Comparison of ENCODE assay signal across 9 cellular contexts in genomic region chr11:67584881-67585873, GRCh38. TPM values are rescaled to one million over a fixed set of nuclear protein-coding genes. Genes with fewer than 3 reads are reported as not detected.
DNase-seq lines count a peak whose midpoint lies in the region; ATAC-seq and TF ChIP-seq lines count a peak whose summit lies in the region.
"Had no signal": no experiment of that assay in that cellular context is flagged by ENCODE, and none has a peak within 500 bp of the region (broad histone marks: within the 10 kb centered on the region; RNA-seq: fewer than 3 reads in every experiment).

No MANE protein-coding gene starts in this region.

- POLR2A ChIA-PET in CD4-positive, alpha-beta T cell (lab: Charles Lee) = interaction anchor here (1.1 to 3.4 kb wide), 3 partner anchors 29 to 74 kb away, joined by 3 to 16 read pairs (median 16); partner anchors contain the start of gene NUDT8

- H3K36me3 ChIP-seq in ectodermal cell (ENCODE audit: control insufficient read depth, insufficient read depth, low read length) = peaks cover 12% of the 10 kb centered on the region
- peaks cover 27% of the 10 kb centered on the region for H3K36me3 ChIP-seq in neuron (ENCODE audit: insufficient read depth, low read length)

- CTCF ChIA-PET in CD4-positive, alpha-beta T cell (lab: Charles Lee) = interaction anchor here (1.6 to 2.5 kb wide), 2 partner anchors 22 to 44 kb away, joined by 4 to 9 read pairs; partner anchors contain the start of genes NDUFV1 and NUDT8

- H3K27ac Mint-ChIP-seq in CD4-positive, alpha-beta T cell = peak overlapping the region; percentile 85

- in situ Hi-C loops in GM13976 (cut with MboI; ENCODE audit: low sequenced_read_pairs, unreplicated experiment) = no loop called here

- H3K9me3 ChIP-seq in CD4-positive, alpha-beta T cell (ENCODE audit: control insufficient read depth, low read length) = no peaks in the 10 kb centered on the region
- H3K9me3 ChIP-seq in ectodermal cell (ENCODE audit: control insufficient read depth, low read length) = no peaks in the 10 kb centered on the region
- H3K9me3 ChIP-seq in neuron (ENCODE audit: low read length) = no peaks in the 10 kb centered on the region

- H3K4me3 ChIP-seq in NB4 (ENCODE audit: low read depth, low read length) (peak overlapping the region; percentile 80), ectodermal cell (ENCODE audit: insufficient read depth, low read depth, low read length) (peak overlapping the region; percentile 78), neuron (ENCODE audit: low read length) (peak overlapping the region; percentile 83)

- intact Hi-C loops in CD4-positive, alpha-beta T cell (cut with DNase I, micrococcal nuclease) = loop anchor here in 1 of 2 experiments (1.0 to 5.0 kb wide), 2 partner anchors 21 to 73 kb away; partner anchors contain the start of gene NDUFV1

- H3K4me1 ChIP-seq in ectodermal cell (ENCODE audit: control insufficient read depth, insufficient read depth, low read length) (peaks cover 13% of the 10 kb centered on the region), neuron (ENCODE audit: insufficient read depth, low read length) (peaks cover 33% of the 10 kb centered on the region)

- no peak for DNase-seq in CD4-positive, alpha-beta T cell
- DNase-seq in NB4 (ENCODE audit: low read depth) = no peak
- DNase-seq in GM13976 (ENCODE audit: low spot score) = no peak
- no peak for DNase-seq in medulla oblongata (ENCODE audit: extremely low spot score)
- DNase-seq in ecto neural progenitor cell (ENCODE audit: low spot score) = no peak
- no peak for DNase-seq in stimulated activated CD8-positive, alpha-beta memory T cell treated with anti-CD3 and anti-CD28 coated beads, Interleukin-4, amount 100 ng/mL, for 48 hours

- TF ChIP-seq CTCF in CD4-positive, alpha-beta T cell (IDR thresholded peaks at IDR 0.05) = no peak
- no peak for TF ChIP-seq CTCF in NB4 (IDR thresholded peaks at IDR 0.05; ENCODE audit: low read depth, low read length)
- TF ChIP-seq CTCF in GM13976 (IDR thresholded peaks at IDR 0.05; ENCODE audit: borderline replicate concordance, control extremely low read depth, extremely low read depth, insufficient read depth, missing control alignments) = no peak

- H3K4me1 Mint-ChIP-seq in CD4-positive, alpha-beta T cell (ENCODE audit: low read depth) = peaks cover 35% of the 10 kb centered on the region

- no peaks in the 10 kb centered on the region for H3K27me3 ChIP-seq in CD4-positive, alpha-beta T cell (ENCODE audit: control insufficient read depth, insufficient read depth, low read length)
- H3K27me3 ChIP-seq in ectodermal cell (ENCODE audit: control insufficient read depth, insufficient read depth, low read length, poor library complexity, severe bottlenecking) (peaks cover 13% of the 10 kb centered on the region), neuron (ENCODE audit: insufficient read depth, low read length) (no peaks in the 10 kb centered on the region)

- H3K27me3 Mint-ChIP-seq in CD4-positive, alpha-beta T cell = no peaks in the 10 kb centered on the region

- no peak for ATAC-seq in CD4-positive, alpha-beta T cell (ENCODE audit: poor library complexity)

- peaks cover 6% of the 10 kb centered on the region for H3K36me3 Mint-ChIP-seq in CD4-positive, alpha-beta T cell (ENCODE audit: low read depth)

- no peak overlapping the region for H3K27ac ChIP-seq in CD4-positive, alpha-beta T cell (ENCODE audit: low read depth, low read length)
- no peak overlapping the region for H3K27ac ChIP-seq in ectodermal cell (ENCODE audit: insufficient read depth, low read depth, low read length, poor library complexity, severe bottlenecking)

- no peak for TF ChIP-seq POLR2A in NB4 (IDR thresholded peaks at IDR 0.05; ENCODE audit: extremely low read depth, insufficient read length)

- peak overlapping the region; percentile 84 for H3K4me3 Mint-ChIP-seq in CD4-positive, alpha-beta T cell

- H3K9me3 Mint-ChIP-seq in CD4-positive, alpha-beta T cell = no peaks in the 10 kb centered on the region

- H2AFZ ChIP-seq in neuron (ENCODE audit: low read depth, low read length) = no peak overlapping the region

- 84 to 86% methylated on average over 21 of the region's 21 CpGs for WGBS in ectodermal cell, 2 experiments

RNA-seq across cellular contexts. Expression of gene GSTP1, which starts 1.6 kb away (rescaled TPM):
- 10 to 100 TPM; 60.1 to 62.8 TPM for total RNA-seq in CD4-positive, alpha-beta T cell
- 662 TPM for polyA plus RNA-seq in ectodermal cell (2013, experiment 1 of 4)
- 591 TPM for polyA plus RNA-seq in ectodermal cell (2013, experiment 2 of 4)
- 591 TPM for polyA plus RNA-seq in ectodermal cell (2013, experiment 3 of 4)
- 596 TPM for polyA plus RNA-seq in ectodermal cell (2013, experiment 4 of 4)

RNA-seq across cellular contexts. Expression of gene NDUFV1, which starts 21.6 kb away (rescaled TPM):
- 100 to 1,000 TPM; 223 to 224 TPM for total RNA-seq in CD4-positive, alpha-beta T cell
- polyA plus RNA-seq in ectodermal cell (2013, experiment 1 of 4) = 124 TPM
- polyA plus RNA-seq in ectodermal cell (2013, experiment 2 of 4) = 108 TPM
- polyA plus RNA-seq in ectodermal cell (2013, experiment 3 of 4) = 99.8 TPM
- 102 TPM for polyA plus RNA-seq in ectodermal cell (2013, experiment 4 of 4)

RNA-seq across cellular contexts. Expression of gene NUDT8, which starts 44.6 kb away (rescaled TPM):
- 1 to 10 TPM in 1 of 2 experiments, under 1 TPM in 1; 0.92 to 1.4 TPM for total RNA-seq in CD4-positive, alpha-beta T cell
- polyA plus RNA-seq in ectodermal cell (2013, experiment 1 of 4) = 10.1 TPM
- 5.6 TPM for polyA plus RNA-seq in ectodermal cell (2013, experiment 2 of 4)
- 9.9 TPM for polyA plus RNA-seq in ectodermal cell (2013, experiment 3 of 4)
- polyA plus RNA-seq in ectodermal cell (2013, experiment 4 of 4) = 9.4 TPM

RNA-seq across cellular contexts. Expression of gene TBX10, which starts 54.4 kb away (rescaled TPM):
- not detected for total RNA-seq in CD4-positive, alpha-beta T cell
- polyA plus RNA-seq in ectodermal cell (2013, experiment 1 of 4) = not detected
- not detected for polyA plus RNA-seq in ectodermal cell (2013, experiment 2 of 4)
- polyA plus RNA-seq in ectodermal cell (2013, experiment 3 of 4) = 0.27 TPM
- 0.85 TPM for polyA plus RNA-seq in ectodermal cell (2013, experiment 4 of 4)
- total RNA-seq: T-helper 2 cell treated with Interferon-gamma antibody and Interleukin-4, amounts not matched to agents 100 ng/mL and 5 ng/mL, for 36 hours had no signal
